In the genomic region with DNA sequence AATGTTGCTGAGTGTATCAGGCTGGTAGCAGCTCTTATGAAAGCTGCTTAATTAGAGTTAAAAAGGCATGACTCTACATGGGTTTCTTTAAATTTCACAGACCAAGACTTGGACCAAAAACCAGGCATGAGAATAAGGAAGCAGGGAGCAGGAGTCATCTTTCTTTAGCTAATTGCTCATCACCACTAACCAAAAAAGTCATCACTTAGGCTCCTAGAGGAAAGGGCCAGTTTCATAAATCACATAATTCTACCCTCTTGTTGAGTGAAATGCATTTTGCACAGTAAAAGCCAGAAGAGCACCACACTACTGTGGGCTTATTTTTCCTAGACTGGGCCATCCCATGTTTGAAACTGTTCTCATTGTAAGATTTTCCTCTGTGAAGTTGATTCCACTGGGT, we compare ENCODE assay signal across 28 cellular contexts.
"Had no signal": no experiment of that assay in that cellular context is flagged by ENCODE, and none has a peak within 500 bp of the region (broad histone marks: within the 10 kb centered on the region; RNA-seq: fewer than 3 reads in every experiment).

No MANE protein-coding gene starts in this region.

- H3K27ac ChIP-seq: colonic mucosa, epithelial cell of prostate, prostate gland, sigmoid colon, stomach, thyroid gland, vagina had no signal

- H3K4me1 Mint-ChIP-seq: immature natural killer cell; mesothelial cell of epicardium; stimulated activated effector memory CD8-positive, alpha-beta T cell treated with anti-CD3 and anti-CD28 coated beads, Interleukin-12 subunit alpha, Interleukin-12 subunit beta, amount 100 ng/mL, for 72 hours had no signal

- H3K9me3 Mint-ChIP-seq: dendritic cell treated with granulocyte-macrophage colony-stimulating factor and Interleukin-4, amounts not matched to agents 40 ng/mL and 50 ng/mL, for 4 days; endodermal cell; naive B cell; natural killer cell treated with Interleukin-12 subunit alpha and Interleukin-12 subunit beta and Interleukin-15 and Interleukin-18, amount 100 ng/mL, for 72 hours; neural crest cell; stimulated activated effector memory CD8-positive, alpha-beta T cell treated with anti-CD3 and anti-CD28 coated beads, Interleukin-12 subunit alpha, Interleukin-12 subunit beta, amount 100 ng/mL, for 72 hours had no signal

- ATAC-seq: esophagus mucosa; left lobe of liver; mucosa of descending colon; natural killer cell treated with Interleukin-12 subunit alpha and Interleukin-12 subunit beta and Interleukin-15 and Interleukin-18, amount 100 ng/mL, for 72 hours; right cardiac atrium; stimulated activated effector memory CD8-positive, alpha-beta T cell treated with anti-CD3 and anti-CD28 coated beads, Interleukin-12 subunit alpha, Interleukin-12 subunit beta, amount 100 ng/mL, for 72 hours had no signal

- H3K27me3 ChIP-seq: colonic mucosa, sigmoid colon, stomach, thyroid gland, vagina had no signal

- H3K36me3 ChIP-seq: colonic mucosa, prostate gland, sigmoid colon, thyroid gland, vagina had no signal

- H3K4me3 ChIP-seq: colonic mucosa, mucosa of descending colon, prostate gland, sigmoid colon, stomach, thyroid gland, vagina had no signal

- H3K27me3 Mint-ChIP-seq: dendritic cell treated with granulocyte-macrophage colony-stimulating factor and Interleukin-4, amounts not matched to agents 40 ng/mL and 50 ng/mL, for 4 days had no signal

- H3K9me3 ChIP-seq: colonic mucosa, mucosa of descending colon, prostate gland, stomach, thyroid gland, vagina had no signal

- H3K4me3 Mint-ChIP-seq: dendritic cell treated with granulocyte-macrophage colony-stimulating factor and Interleukin-4, amounts not matched to agents 40 ng/mL and 50 ng/mL, for 4 days; endodermal cell; immature natural killer cell; mesothelial cell of epicardium; naive B cell; natural killer cell treated with Interleukin-12 subunit alpha and Interleukin-12 subunit beta and Interleukin-15 and Interleukin-18, amount 100 ng/mL, for 72 hours; neural crest cell; stimulated activated effector memory CD8-positive, alpha-beta T cell treated with anti-CD3 and anti-CD28 coated beads, Interleukin-12 subunit alpha, Interleukin-12 subunit beta, amount 100 ng/mL, for 72 hours had no signal

- H3K4me1 ChIP-seq: colonic mucosa, prostate gland, thyroid gland, vagina had no signal

- H3K27ac Mint-ChIP-seq: dendritic cell treated with granulocyte-macrophage colony-stimulating factor and Interleukin-4, amounts not matched to agents 40 ng/mL and 50 ng/mL, for 4 days; endodermal cell; immature natural killer cell; mesothelial cell of epicardium; natural killer cell treated with Interleukin-12 subunit alpha and Interleukin-12 subunit beta and Interleukin-15 and Interleukin-18, amount 100 ng/mL, for 72 hours; stimulated activated effector memory CD8-positive, alpha-beta T cell treated with anti-CD3 and anti-CD28 coated beads, Interleukin-12 subunit alpha, Interleukin-12 subunit beta, amount 100 ng/mL, for 72 hours had no signal

- H3K36me3 Mint-ChIP-seq: immature natural killer cell; mesothelial cell of epicardium; naive B cell; natural killer cell treated with Interleukin-12 subunit alpha and Interleukin-12 subunit beta and Interleukin-15 and Interleukin-18, amount 100 ng/mL, for 72 hours; stimulated activated effector memory CD8-positive, alpha-beta T cell treated with anti-CD3 and anti-CD28 coated beads, Interleukin-12 subunit alpha, Interleukin-12 subunit beta, amount 100 ng/mL, for 72 hours had no signal

- DNase-seq: colonic mucosa; effector CD8-positive, alpha-beta T cell; endodermal cell; foreskin melanocyte; hypothalamus; immature natural killer cell; islet precursor cell; mesenchymal stem cell; mucosa of descending colon; naive B cell; right cardiac atrium; sigmoid colon; stimulated activated CD4-positive, alpha-beta T cell treated with anti-CD3 and anti-CD28 coated beads, Interleukin-2, amount 100 ng/mL, for 24 hours; stimulated activated CD4-positive, alpha-beta T cell treated with anti-CD3 and anti-CD28 coated beads, Interleukin-4, amount 100 ng/mL, for 24 hours; stimulated activated naive CD4-positive, alpha-beta T cell treated with Interleukin-2 at 50 U/mL for 16 hours; stomach; thyroid gland; trophoblast cell had no signal
